In genomic region chr3:132522353-132522752, GRCh38 we compare ENCODE assay signal across 12 cellular contexts.
DNase-seq lines count a peak whose midpoint lies in the region; ATAC-seq, FAIRE-seq and TF ChIP-seq lines count a peak whose summit lies in the region.
"Had no signal": no experiment of that assay in that cellular context is flagged by ENCODE, and none has a peak within 500 bp of the region (broad histone marks: within the 10 kb centered on the region; RNA-seq: fewer than 3 reads in every experiment).

No MANE protein-coding gene starts in this region.

- no peak for TF ChIP-seq POLR2A in GM12878 (IDR thresholded peaks at IDR 0.05; ENCODE audit: low read depth, low read length)

- H3K9ac ChIP-seq in GM12878 (ENCODE audit: control insufficient read depth, insufficient read depth, low read length): no peak overlapping the region

- SMC1A ChIA-PET in GM12878 (lab: Charles Lee; ENCODE audit: uncharacterized antibody, unreplicated experiment): interaction anchor here (2.1 kb wide), 1 partner anchor 13 kb away, joined by 7 read pairs; no protein-coding TSS in a partner anchor

- H3K79me2 ChIP-seq in GM12878 (ENCODE audit: control insufficient read depth, insufficient read depth, low read length): no peaks in the 10 kb centered on the region

- RAD21 ChIA-PET in GM12878 (lab: Charles Lee; ENCODE audit: unreplicated experiment): no interaction called here

- POLR2A ChIA-PET in GM12878 (lab: Charles Lee): no interaction called here

- no peak for TF ChIP-seq RAD21 in GM12878 (IDR thresholded peaks at IDR 0.05; ENCODE audit: insufficient read depth, low read depth, low read length)

- peaks cover 5% of the 10 kb centered on the region; the same call in 1 of the 2 replicates for H3K4me1 ChIP-seq in GM12878 (ENCODE audit: control insufficient read depth, insufficient read depth, low read length)

- intact Hi-C loops in GM12878 (cut with micrococcal nuclease; ENCODE audit: unreplicated experiment): no loop called here

- no TSS peak for BruUV-seq in GM12878 (replicated peaks; lab: Mats Ljungman, UMichigan)

- no peak for TF ChIP-seq EP300 in GM12878 (IDR thresholded peaks at IDR 0.05; ENCODE audit: borderline replicate concordance in 1 of 2, control insufficient read depth in 1 of 2, low read depth in 2 of 2, low read length in 2 of 2)

- H3K4me3 ChIP-seq in GM12878: no peak overlapping the region

- FAIRE-seq in GM12878 (lab: Jason Lieb, UNC): peak; percentile 87
- FAIRE-seq: astrocyte had no signal

- no peak overlapping the region for H2AFZ ChIP-seq in GM12878 (ENCODE audit: control insufficient read depth, low read depth, low read length)

- CTCF ChIA-PET in GM12878 (lab: Yijun Ruan, JAX): interaction anchor here (0.7 to 3.6 kb wide), 4 partner anchors 12 to 1954 kb away, joined by 3 to 25 read pairs (median 3); no protein-coding TSS in a partner anchor

- no peak overlapping the region for H3K4me2 ChIP-seq in GM12878 (ENCODE audit: control insufficient read depth, insufficient read depth)

- peak; percentile 34 for DNase-seq in GM12878 (ENCODE audit: low read depth, low spot score)
- no peak for DNase-seq in effector CD8-positive, alpha-beta T cell (lab: John Stamatoyannopoulos, UW)
- no peak for DNase-seq in NK-92 (lab: John Stamatoyannopoulos, UW; ENCODE audit: unreplicated experiment)
- DNase-seq: DMS53, NCI-H2171 treated with DMSO at 0.1 percent for 48 hours had no signal

- in situ Hi-C loops in GM12878 (cut with MboI): no loop called here

- no peaks in the 10 kb centered on the region for H4K20me1 ChIP-seq in GM12878 (ENCODE audit: control insufficient read depth, insufficient read depth)

- no peak for TF ChIP-seq CTCF in GM12878 (IDR thresholded peaks at IDR 0.05 in 2 of 3, conservative IDR thresholded peaks at IDR 0.05 in 1 of 3; ENCODE audit: control insufficient read depth in 2 of 3, extremely low read depth in 1 of 3, insufficient read depth in 1 of 3, low read depth in 3 of 3, low read length in 3 of 3)

- ATAC-seq in GM18867 (IDR thresholded peaks at IDR 0.05; ENCODE audit: unreplicated experiment): peak; percentile 99
- peak; percentile 98 for ATAC-seq in GM21381 (IDR thresholded peaks at IDR 0.05; ENCODE audit: unreplicated experiment)
- peak; percentile 84 for ATAC-seq in HG03066 (IDR thresholded peaks at IDR 0.05; ENCODE audit: low read depth, unreplicated experiment)
- ATAC-seq in GM12878: peak; percentile 89
- ATAC-seq in esophagus mucosa: no peak
- ATAC-seq: sciatic nerve had no signal

- peaks cover 0 to 9% of the 10 kb centered on the region in 2 experiments; a peak in 2 of 4 replicates for H3K36me3 ChIP-seq in GM12878 (ENCODE audit: control insufficient read depth in 2 of 2, insufficient read depth in 2 of 2, low read length in 1 of 2)

- no peak overlapping the region for H3K27ac ChIP-seq in GM12878 (ENCODE audit: control insufficient read depth, insufficient read depth)
- H3K27ac ChIP-seq: epithelial cell of prostate had no signal

- H3K9me3 ChIP-seq in GM12878 (replicated peaks; ENCODE audit: control insufficient read depth, insufficient read depth, low read length): no peaks in the 10 kb centered on the region

- 2% methylated on average over 3 of the region's 3 CpGs for WGBS in GM12878 (ENCODE audit: insufficient coverage, insufficient replicate concordance, low lambda C conversion rate, missing lambda C conversion rate)

- H3K27me3 ChIP-seq in GM12878 (replicated peaks in 1 of 2; ENCODE audit: control insufficient read depth in 2 of 2, insufficient read depth in 2 of 2, low read length in 1 of 2): no peaks in the 10 kb centered on the region

TF ChIP-seq in GM12878, 131 proteins besides CTCF, POLR2A, EP300 and RAD21:
- no peak for TF ChIP-seq IRF4 (IDR thresholded peaks at IDR 0.05; ENCODE audit: low read depth, low read length)
- TF ChIP-seq MYB (IDR thresholded peaks at IDR 0.05; ENCODE audit: borderline replicate concordance, low read depth, low read length): no peak
- no peak for TF ChIP-seq FOXK2 (IDR thresholded peaks at IDR 0.05)
- TF ChIP-seq, protein P1, sequence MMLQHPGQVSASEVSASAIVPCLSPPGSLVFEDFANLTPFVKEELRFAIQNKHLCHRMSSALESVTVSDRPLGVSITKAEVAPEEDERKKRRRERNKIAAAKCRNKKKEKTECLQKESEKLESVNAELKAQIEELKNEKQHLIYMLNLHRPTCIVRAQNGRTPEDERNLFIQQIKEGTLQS (IDR thresholded peaks at IDR 0.05; ENCODE audit: borderline replicate concordance, extremely low read depth, low read depth, low read length): no peak
- TF ChIP-seq MYC (IDR thresholded peaks at IDR 0.05; ENCODE audit: insufficient read depth, insufficient read length, insufficient replicate concordance, low read length, severe bottlenecking): no peak
- TF ChIP-seq CHD1 (IDR thresholded peaks at IDR 0.05; ENCODE audit: low read depth, low read length): no peak
- TF ChIP-seq POLR2AphosphoS2 (IDR thresholded peaks at IDR 0.05; ENCODE audit: low read depth, low read length): no peak
- no peak for TF ChIP-seq RB1 (IDR thresholded peaks at IDR 0.05; ENCODE audit: borderline replicate concordance)
- TF ChIP-seq TCF3 (IDR thresholded peaks at IDR 0.05; ENCODE audit: borderline replicate concordance, insufficient read depth, low read depth, low read length): no peak
TF ChIP-seq in GM12878: peak in this region for 0.
